20 cellular contexts compared by ENCODE assay signal in genomic region chr5:140420665-140421361, GRCh38. TPM values are rescaled to one million over a fixed set of nuclear protein-coding genes. Genes with fewer than 3 reads are reported as not detected.
DNase-seq lines count a peak whose midpoint lies in the region; ATAC-seq and TF ChIP-seq lines count a peak whose summit lies in the region.
"Had no signal": no experiment of that assay in that cellular context is flagged by ENCODE, and none has a peak within 500 bp of the region (broad histone marks: within the 10 kb centered on the region; RNA-seq: fewer than 3 reads in every experiment).

No MANE protein-coding gene starts in this region.

- H3K36me3 ChIP-seq in Panc1 (ENCODE audit: control insufficient read depth, insufficient read depth, low read length) (no peaks in the 10 kb centered on the region), right atrium auricular region (no peaks in the 10 kb centered on the region)
- H3K36me3 ChIP-seq: prostate gland, suprapubic skin had no signal

- in situ Hi-C loops in Panc1 (cut with HindIII; ENCODE audit: low pct_unique_long_range_greater_than_20kb, low sequenced_read_pairs) = no loop called here

- H3K4me1 ChIP-seq in Panc1 (ENCODE audit: control insufficient read depth, insufficient read depth, low read length) (0 out of 2 replicates have a peak, but pooled peaks cover 2% of the 10 kb centered on the region), right atrium auricular region (peaks cover 0 to 13% of the 10 kb centered on the region in 2 donors)
- H3K4me1 ChIP-seq: prostate gland, SJSA1 had no signal

- no peak overlapping the region for H3K4me3 Mint-ChIP-seq in activated naive CD4-positive, alpha-beta T cell treated with anti-CD3 and anti-CD28 coated beads for 36 hours
- H3K4me3 Mint-ChIP-seq in central memory CD8-positive, alpha-beta T cell = peak overlapping the region; percentile 52
- H3K4me3 Mint-ChIP-seq in stimulated activated naive CD8-positive, alpha-beta T cell treated with anti-CD3 and anti-CD28 coated beads, Interleukin-15, Interleukin-2, amounts not matched to agents 100 ng/mL and 50 ng/mL, for 24 hours = no peak overlapping the region

- no peak for DNase-seq in activated naive CD4-positive, alpha-beta T cell treated with anti-CD3 and anti-CD28 coated beads for 36 hours
- DNase-seq in activated naive CD4-positive, alpha-beta T cell treated with anti-CD3 and anti-CD28 coated beads, Interleukin-2, amount 50 U/mL, for 16 hours = no peak
- no peak for DNase-seq in Panc1 (ENCODE audit: low read depth, low spot score)
- no peak for DNase-seq in central memory CD8-positive, alpha-beta T cell (ENCODE audit: low spot score in 2 of 2)
- DNase-seq in right atrium auricular region (ENCODE audit: low spot score) = no peak
- DNase-seq in stimulated activated CD4-positive, alpha-beta T cell treated with anti-CD3 and anti-CD28 coated beads, Interleukin-12 subunit alpha, Interleukin-12 subunit beta, amount 100 ng/mL, for 4 hours = no peak
- DNase-seq: C1 segment of cervical spinal cord, cerebellar nuclear complex, dorsolateral prefrontal cortex, EL, kidney glomerular epithelial cell, NCI-H1092, NCI-H187 treated with DMSO at 0.1 percent for 48 hours, NCI-H69, T-helper 1 cell had no signal

- CTCF ChIA-PET in activated naive CD4-positive, alpha-beta T cell treated with anti-CD3 and anti-CD28 coated beads for 36 hours (lab: Charles Lee) = no interaction called here
- CTCF ChIA-PET in Panc1 (lab: Charles Lee) = no interaction called here

- POLR2A ChIA-PET in Panc1 (lab: Charles Lee) = no interaction called here

- ATAC-seq in Panc1 = no peak
- no peak for ATAC-seq in central memory CD8-positive, alpha-beta T cell (replicated peaks; ENCODE audit: extremely low read depth, poor library complexity, severe bottlenecking)

- H3K4me3 ChIP-seq in Panc1 (ENCODE audit: low read depth in 2 of 2, low read length in 2 of 2) = no peak overlapping the region
- no peak overlapping the region for H3K4me3 ChIP-seq in right atrium auricular region
- H3K4me3 ChIP-seq: dorsolateral prefrontal cortex, lung, prostate gland, SJSA1, suprapubic skin had no signal

- intact Hi-C loops in activated naive CD4-positive, alpha-beta T cell treated with anti-CD3 and anti-CD28 coated beads for 36 hours (cut with micrococcal nuclease) = no loop called here
- intact Hi-C loops in Panc1 (cut with micrococcal nuclease; ENCODE audit: unreplicated experiment) = no loop called here

- BruUV-seq in Panc1 (replicated peaks; lab: Mats Ljungman, UMichigan) = TSS peak; percentile 35

- H3K9me3 ChIP-seq in Panc1 (ENCODE audit: control insufficient read depth, insufficient read depth, low read depth, low read length) (no peaks in the 10 kb centered on the region), right atrium auricular region (no peaks in the 10 kb centered on the region)
- H3K9me3 ChIP-seq: prostate gland, SJSA1, suprapubic skin had no signal

- peak overlapping the region; percentile 1 for H3K27ac Mint-ChIP-seq in activated naive CD4-positive, alpha-beta T cell treated with anti-CD3 and anti-CD28 coated beads for 36 hours
- no peak overlapping the region for H3K27ac Mint-ChIP-seq in central memory CD8-positive, alpha-beta T cell (ENCODE audit: low read depth)
- peak overlapping the region; percentile 47 for H3K27ac Mint-ChIP-seq in stimulated activated naive CD8-positive, alpha-beta T cell treated with anti-CD3 and anti-CD28 coated beads, Interleukin-15, Interleukin-2, amounts not matched to agents 100 ng/mL and 50 ng/mL, for 24 hours

- peaks cover 14% of the 10 kb centered on the region for H3K36me3 Mint-ChIP-seq in activated naive CD4-positive, alpha-beta T cell treated with anti-CD3 and anti-CD28 coated beads for 36 hours (ENCODE audit: low read depth)
- peaks cover 15% of the 10 kb centered on the region for H3K36me3 Mint-ChIP-seq in central memory CD8-positive, alpha-beta T cell (ENCODE audit: insufficient read depth)
- H3K36me3 Mint-ChIP-seq in stimulated activated naive CD8-positive, alpha-beta T cell treated with anti-CD3 and anti-CD28 coated beads, Interleukin-15, Interleukin-2, amounts not matched to agents 100 ng/mL and 50 ng/mL, for 24 hours (ENCODE audit: low read depth) = peaks cover 43% of the 10 kb centered on the region

- H3K27me3 Mint-ChIP-seq in activated naive CD4-positive, alpha-beta T cell treated with anti-CD3 and anti-CD28 coated beads for 36 hours (ENCODE audit: low read depth) = no peaks in the 10 kb centered on the region
- no peaks in the 10 kb centered on the region for H3K27me3 Mint-ChIP-seq in central memory CD8-positive, alpha-beta T cell
- no peaks in the 10 kb centered on the region for H3K27me3 Mint-ChIP-seq in stimulated activated naive CD8-positive, alpha-beta T cell treated with anti-CD3 and anti-CD28 coated beads, Interleukin-15, Interleukin-2, amounts not matched to agents 100 ng/mL and 50 ng/mL, for 24 hours

- no peak overlapping the region for H3K27ac ChIP-seq in Panc1 (ENCODE audit: low read length)
- no peak overlapping the region for H3K27ac ChIP-seq in right atrium auricular region
- H3K27ac ChIP-seq: dorsolateral prefrontal cortex, prostate gland, SJSA1, suprapubic skin had no signal

- H3K4me1 Mint-ChIP-seq in activated naive CD4-positive, alpha-beta T cell treated with anti-CD3 and anti-CD28 coated beads for 36 hours (ENCODE audit: low read depth) = peaks cover 53% of the 10 kb centered on the region
- H3K4me1 Mint-ChIP-seq in central memory CD8-positive, alpha-beta T cell = peaks cover 64% of the 10 kb centered on the region
- peaks cover 67% of the 10 kb centered on the region for H3K4me1 Mint-ChIP-seq in stimulated activated naive CD8-positive, alpha-beta T cell treated with anti-CD3 and anti-CD28 coated beads, Interleukin-15, Interleukin-2, amounts not matched to agents 100 ng/mL and 50 ng/mL, for 24 hours (ENCODE audit: low read depth)

- TF ChIP-seq CTCF in Panc1 (IDR thresholded peaks at IDR 0.05) = no peak
- TF ChIP-seq CTCF in right atrium auricular region (IDR thresholded peaks at IDR 0.05) = no peak

- H3K9me3 Mint-ChIP-seq in activated naive CD4-positive, alpha-beta T cell treated with anti-CD3 and anti-CD28 coated beads for 36 hours = no peaks in the 10 kb centered on the region
- no peaks in the 10 kb centered on the region for H3K9me3 Mint-ChIP-seq in central memory CD8-positive, alpha-beta T cell
- H3K9me3 Mint-ChIP-seq in stimulated activated naive CD8-positive, alpha-beta T cell treated with anti-CD3 and anti-CD28 coated beads, Interleukin-15, Interleukin-2, amounts not matched to agents 100 ng/mL and 50 ng/mL, for 24 hours = no peaks in the 10 kb centered on the region

- no peaks in the 10 kb centered on the region for H3K27me3 ChIP-seq in Panc1 (ENCODE audit: control insufficient read depth, insufficient read depth, low read length)
- H3K27me3 ChIP-seq in right atrium auricular region = no peaks in the 10 kb centered on the region
- H3K27me3 ChIP-seq: dorsolateral prefrontal cortex, SJSA1, suprapubic skin had no signal

RNA-seq across cellular contexts. Expression of gene ANKHD1, which starts 19.2 kb away (rescaled TPM):
- total RNA-seq in activated naive CD4-positive, alpha-beta T cell treated with anti-CD3 and anti-CD28 coated beads for 36 hours = 10 to 100 TPM; 83.2 to 87.0 TPM
- total RNA-seq in Panc1 (2021; ENCODE audit: unreplicated experiment) = 140 TPM
- 70.5 TPM for polyA plus RNA-seq in Panc1 (2012; ENCODE audit: insufficient read length)
- total RNA-seq in right atrium auricular region = 10 to 100 TPM; 50.4 to 58.6 TPM
